Comparison of ENCODE assay signal across 9 cellular contexts in genomic region chr13:48595330-48596127, GRCh38. TPM values are rescaled to one million over a fixed set of nuclear protein-coding genes. Genes with fewer than 3 reads are reported as not detected.
A peak's percentile ranks its signal among the peaks of the same experiment; 100 is the strongest.
DNase-seq lines count a peak whose midpoint lies in the region; ATAC-seq and TF ChIP-seq lines count a peak whose summit lies in the region.
"Had no signal": no experiment of that assay in that cellular context is flagged by ENCODE, and none has a peak within 500 bp of the region (broad histone marks: within the 10 kb centered on the region; RNA-seq: fewer than 3 reads in every experiment).

No MANE protein-coding gene starts in this region.

- H3K27me3 ChIP-seq in neuronal stem cell (ENCODE audit: control insufficient read depth in 3 of 3, insufficient read depth in 3 of 3, low read depth in 1 of 3, low read length in 3 of 3), result no peaks in the 10 kb centered on the region
- no peaks in the 10 kb centered on the region for H3K27me3 ChIP-seq in upper lobe of left lung
- H3K27me3 ChIP-seq: BLaER1 had no signal

- peak in 1 of 4 donors; percentile 18 for TF ChIP-seq POLR2A in upper lobe of left lung (IDR thresholded peaks at IDR 0.05)

- H3K9me3 ChIP-seq in neuronal stem cell (replicated peaks in 1 of 2; ENCODE audit: control insufficient read depth in 2 of 2, insufficient read depth in 1 of 2, low read depth in 1 of 2, low read length in 2 of 2) (peaks cover 0 to 8% of the 10 kb centered on the region in 2 donors), upper lobe of left lung (no peaks in the 10 kb centered on the region)

- no peak for TF ChIP-seq EP300 in upper lobe of left lung (IDR thresholded peaks at IDR 0.05)

- H3K79me1 ChIP-seq in neuronal stem cell (ENCODE audit: low read depth, low read length), result no peaks in the 10 kb centered on the region

- H3K9ac ChIP-seq in neuronal stem cell (ENCODE audit: low read depth, low read length, poor library complexity), result peak overlapping the region; percentile 72

- peak overlapping the region; percentile 93 for H2BK15ac ChIP-seq in neuronal stem cell (ENCODE audit: low read length)

- no peak overlapping the region for H3K4me3 ChIP-seq in neuronal stem cell (ENCODE audit: low read length in 2 of 2)
- H3K4me3 ChIP-seq in upper lobe of left lung, result no peak overlapping the region
- H3K4me3 ChIP-seq: BLaER1 had no signal

- H3K4me1 ChIP-seq in neuronal stem cell (ENCODE audit: control insufficient read depth in 2 of 2, insufficient read depth in 1 of 2, low read depth in 1 of 2, low read length in 2 of 2) (peaks cover 0 to 9% of the 10 kb centered on the region in 2 donors), upper lobe of left lung (no peaks in the 10 kb centered on the region)

- no peak overlapping the region for H3K27ac ChIP-seq in neuronal stem cell (replicated peaks; ENCODE audit: low read length)
- no peak overlapping the region for H3K27ac ChIP-seq in upper lobe of left lung
- H3K27ac ChIP-seq: BLaER1 had no signal

- POLR2A ChIA-PET in HEK293T (lab: Yijun Ruan, JAX), result no interaction called here

- no peak overlapping the region for H2BK120ac ChIP-seq in neuronal stem cell (ENCODE audit: low read depth, low read length)

- H4K8ac ChIP-seq in neuronal stem cell (ENCODE audit: low read depth, low read length), result no peak overlapping the region

- H3K4ac ChIP-seq in neuronal stem cell (ENCODE audit: low read length), result no peak overlapping the region

- H2AFZ ChIP-seq in neuronal stem cell (ENCODE audit: low read length), result no peak overlapping the region

- H3K18ac ChIP-seq in neuronal stem cell (ENCODE audit: low read length), result peak overlapping the region; percentile 82

- CTCF ChIA-PET in HEK293T (lab: Yijun Ruan, JAX), result no interaction called here

- WGBS in neuronal stem cell (ENCODE audit: extremely low coverage in 2 of 2, insufficient read length in 2 of 2, insufficient replicate concordance in 1 of 2), 2 donors, result no CpG with 5 or more reads among the region's 7 CpGs
- WGBS in upper lobe of left lung, 2 donors, result 68% methylated on average over 7 of the region's 7 CpGs

- no peak overlapping the region for H3K23ac ChIP-seq in neuronal stem cell (ENCODE audit: low read depth, low read length, poor library complexity)

- peak in 1 of 2 donors; percentile 90 for ATAC-seq in upper lobe of left lung (ENCODE audit: low FRiP score in 2 of 2)

- H3K36me3 ChIP-seq in neuronal stem cell (replicated peaks in 1 of 2; ENCODE audit: control insufficient read depth in 2 of 2, insufficient read depth in 2 of 2, low read length in 2 of 2) (no peaks in the 10 kb centered on the region), upper lobe of left lung (no peaks in the 10 kb centered on the region)
- H3K36me3 ChIP-seq: BLaER1 had no signal

- no peak overlapping the region for H3K4me2 ChIP-seq in neuronal stem cell (ENCODE audit: insufficient read depth, low read length, poor library complexity, severe bottlenecking)
- H3K4me2 ChIP-seq: BLaER1 had no signal

- peak; percentile 30 to 60 (median 48) for TF ChIP-seq CTCF in upper lobe of left lung (IDR thresholded peaks at IDR 0.05)

- peak; percentile 10 for DNase-seq in DMS79 treated with DMSO at 0.1 percent for 48 hours (lab: John Stamatoyannopoulos, UW)
- DNase-seq in DMS79 (lab: John Stamatoyannopoulos, UW), result no peak
- DNase-seq in HEK293T (ENCODE audit: extremely low spot score), result peak; percentile 36
- peak; percentile 58 to 80 for DNase-seq in NCI-H526 (lab: John Stamatoyannopoulos, UW)
- peak; percentile 33 for DNase-seq in activated T-cell treated with anti-CD3 and anti-CD28 coated beads for 24 hours (ENCODE audit: low read depth)
- peak; percentile 53 for DNase-seq in fibroblast of gingiva (ENCODE audit: low read depth)
- no peak for DNase-seq in neuronal stem cell (ENCODE audit: low spot score)
- peak in 1 of 2 donors; percentile 47 for DNase-seq in upper lobe of left lung

- no peak overlapping the region for H4K91ac ChIP-seq in neuronal stem cell (ENCODE audit: low read depth, low read length, poor library complexity)

- H2BK12ac ChIP-seq in neuronal stem cell (ENCODE audit: low read length), result peak overlapping the region; percentile 93

- no peak overlapping the region for H3K14ac ChIP-seq in neuronal stem cell (ENCODE audit: low read length)

- no peak overlapping the region for H2BK5ac ChIP-seq in neuronal stem cell (ENCODE audit: low read length)

- H2AK5ac ChIP-seq in neuronal stem cell (ENCODE audit: low read depth, low read length), result peak overlapping the region; percentile 16

TF ChIP-seq in HEK293T, 16 proteins besides CTCF, POLR2A, EP300 and RAD21:
- TF ChIP-seq SUZ12 (IDR thresholded peaks at IDR 0.05) (no peak), FOXM1 (IDR thresholded peaks at IDR 0.05; ENCODE audit: borderline replicate concordance) (no peak), FOXA1 (IDR thresholded peaks at IDR 0.05) (no peak), BHLHE40 (IDR thresholded peaks at IDR 0.05; ENCODE audit: borderline replicate concordance) (no peak), NFRKB (IDR thresholded peaks at IDR 0.05) (no peak), LEF1 (IDR thresholded peaks at IDR 0.05; ENCODE audit: borderline replicate concordance) (no peak), FOXK2 (IDR thresholded peaks at IDR 0.05) (no peak)

RNA-seq across cellular contexts. Expression of gene CYSLTR2, which starts 58.2 kb away (rescaled TPM):
- polyA plus RNA-seq in neuronal stem cell (2013, experiment 1 of 2), result 0.01 TPM
- polyA plus RNA-seq in neuronal stem cell (2013, experiment 2 of 2), result 0.01 TPM
- 1 to 10 TPM in 4 of 6 donors, under 1 TPM in 2; under 0.01 to 2.0 (median 1.2) TPM for total RNA-seq in upper lobe of left lung

Comparison
In these comparisons a context has a peak if more than half of its experiments do, and no peak if none do; other contexts are left out.
1. DNase-seq: peak in DMS79 treated with DMSO at 0.1 percent for 48 hours (single experiment), HEK293T (single experiment), NCI-H526 (2 of 2), activated T-cell treated with anti-CD3 and anti-CD28 coated beads for 24 hours (single experiment) and fibroblast of gingiva (single experiment); none in DMS79 (single experiment) and neuronal stem cell (single experiment).